Comparison of ENCODE assay signal across 32 cellular contexts in the genomic region with DNA sequence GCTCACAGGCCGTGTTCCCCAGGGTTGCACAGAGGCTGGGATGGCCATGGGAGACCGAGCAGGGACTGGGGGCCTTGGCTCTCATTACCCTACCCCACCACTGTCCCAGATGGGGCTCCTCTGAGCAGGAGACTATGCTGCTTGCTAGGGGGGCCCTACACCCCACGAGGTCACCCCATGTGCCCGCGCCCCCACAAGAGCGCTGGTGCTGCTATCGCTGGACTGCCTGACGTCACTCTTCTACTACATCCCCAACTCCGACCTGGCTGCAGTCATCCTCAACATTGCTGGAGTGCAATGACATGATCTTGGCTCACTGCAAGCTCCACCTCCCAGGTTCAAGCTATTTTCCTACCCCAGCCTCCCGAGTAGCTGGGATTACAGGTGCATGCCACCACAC.
"Had no signal": no experiment of that assay in that cellular context is flagged by ENCODE, and none has a peak within 500 bp of the region (broad histone marks: within the 10 kb centered on the region; RNA-seq: fewer than 3 reads in every experiment).

No MANE protein-coding gene starts in this region.

- H3K4me1 ChIP-seq: adrenal gland, body of pancreas, breast epithelium had no signal

- ATAC-seq: activated CD8-positive, alpha-beta T cell treated with anti-CD3 and anti-CD28 coated beads for 36 hours; activated naive CD4-positive, alpha-beta T cell treated with anti-CD3 and anti-CD28 coated beads, Interleukin-2, amount 50 U/mL, for 72 hours; activated T-cell treated with anti-CD3 and anti-CD28 coated beads, Interleukin-2, amount 50 U/mL, for 4 hours; activated T-cell treated with anti-CD3 and anti-CD28 coated beads, Interleukin-2, amount 50 U/mL, for 72 hours; activated T-helper 17 cell treated with anti-CD3 and anti-CD28 coated beads, Interleukin-2, amount 50 U/mL, for 72 hours; body of pancreas had no signal

- H3K4me3 ChIP-seq: adrenal gland, body of pancreas, breast epithelium had no signal

- H3K36me3 ChIP-seq: adrenal gland, brain microvascular endothelial cell, breast epithelium had no signal

- H3K9me3 ChIP-seq: adrenal gland had no signal

- H3K27me3 ChIP-seq: adrenal gland, body of pancreas, brain microvascular endothelial cell, breast epithelium had no signal

- DNase-seq: activated B cell treated with CpG ODN at 0.5 μM for 24 hours; activated CD4-positive, alpha-beta memory T cell treated with anti-CD3 and anti-CD28 coated beads for 36 hours; activated CD4-positive, alpha-beta T cell treated with anti-CD3 and anti-CD28 coated beads for 4 hours; activated CD4-positive, alpha-beta T cell treated with anti-CD3 and anti-CD28 coated beads, Interleukin-2, amount 10 ng/mL, durations not matched to agents 24 days and 14 days; activated CD4-positive, alpha-beta T cell treated with anti-CD3 and anti-CD28 coated beads, Interleukin-2, amount 50 U/mL, for 1 hour; activated CD4-positive, alpha-beta T cell treated with anti-CD3 and anti-CD28 coated beads, Interleukin-2, amount 50 U/mL, for 4 hours; activated CD4-positive, CD25-positive, alpha-beta regulatory T cell treated with anti-CD3 and anti-CD28 coated beads, Interleukin-2, amount 50 U/mL, for 72 hours; activated CD8-positive, alpha-beta memory T cell treated with anti-CD3 and anti-CD28 coated beads, Interleukin-2, amount 50 U/mL, for 4 hours; activated CD8-positive, alpha-beta T cell treated with anti-CD3 and anti-CD28 coated beads for 36 hours; activated effector memory CD4-positive, alpha-beta T cell treated with anti-CD3 and anti-CD28 coated beads, Interleukin-2, amount 50 U/mL, for 16 hours; activated gamma-delta T cell treated with Interleukin-2 at 50 U/mL for 16 hours; activated naive CD4-positive, alpha-beta T cell; activated naive CD4-positive, alpha-beta T cell treated with anti-CD3 and anti-CD28 coated beads for 36 hours; activated naive CD4-positive, alpha-beta T cell treated with anti-CD3 and anti-CD28 coated beads, Interleukin-2, amount 50 U/mL, for 16 hours; activated naive CD8-positive, alpha-beta T cell treated with anti-CD3 and anti-CD28 coated beads for 36 hours; activated T-cell treated with anti-CD3 and anti-CD28 coated beads for 4 hours; activated T-cell treated with anti-CD3 and anti-CD28 coated beads, Interleukin-2, amount 50 U/mL, for 1 hour; activated T-cell treated with anti-CD3 and anti-CD28 coated beads, Interleukin-2, amount 50 U/mL, for 4 hours; activated T-cell treated with anti-CD3 and anti-CD28 coated beads, Interleukin-2, amount 50 U/mL, for 72 hours; adrenal gland; amniotic stem cell; aorta; body of pancreas; brain microvascular endothelial cell; central memory CD4-positive, alpha-beta T cell; T-helper 1 cell; T-helper 2 cell; T-helper 9 cell had no signal

- H3K27ac ChIP-seq: adrenal gland, body of pancreas, brain microvascular endothelial cell, breast epithelium, VCaP had no signal
